In the genomic region with DNA sequence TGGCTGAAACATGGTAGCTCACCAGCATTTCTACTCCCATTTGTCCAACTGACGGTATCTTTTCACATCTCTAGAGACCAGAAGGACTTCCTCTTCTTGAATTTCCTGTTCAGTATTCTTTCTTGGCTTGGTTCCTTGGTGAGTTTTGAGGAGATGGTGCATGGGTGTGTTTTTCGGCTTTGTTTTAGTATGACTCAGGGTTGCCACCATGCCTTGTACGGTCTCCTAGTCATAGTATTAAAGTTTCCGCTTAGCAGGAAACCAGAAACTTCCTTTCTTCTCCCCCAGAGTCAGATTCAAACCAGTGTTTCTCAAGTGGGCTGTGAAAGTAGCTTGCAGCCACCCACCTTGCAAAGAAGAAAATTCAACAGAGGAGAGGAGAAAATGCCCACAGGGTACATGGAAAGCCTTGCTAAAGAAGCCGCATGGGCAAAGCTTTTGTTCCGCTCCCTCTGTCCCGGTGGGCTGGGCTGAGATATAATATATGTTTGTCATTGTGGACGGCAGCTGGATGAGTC, we compare ENCODE assay signal across 8 cellular contexts. TPM values are rescaled to one million over a fixed set of nuclear protein-coding genes. Genes with fewer than 3 reads are reported as not detected.
A peak's percentile ranks its signal among the peaks of the same experiment; 100 is the strongest.
DNase-seq lines count a peak whose midpoint lies in the region; ATAC-seq and TF ChIP-seq lines count a peak whose summit lies in the region.

No MANE protein-coding gene starts in this region.

- POLR2A ChIA-PET in SK-N-SH (lab: Yijun Ruan, JAX): no interaction called here

- H3K4me3 ChIP-seq in SK-N-SH (ENCODE audit: low read depth in 2 of 2, low read length in 1 of 2): no peak overlapping the region; a peak in 1 of 4 replicates

- DNase-seq in SK-N-SH: no peak
- DNase-seq in effector CD4-positive, alpha-beta T cell: peak; percentile 47
- peak; percentile 48 for DNase-seq in posterior vena cava (ENCODE audit: low spot score)
- DNase-seq in HUDEP-2 (lab: John Stamatoyannopoulos, UW; ENCODE audit: unreplicated experiment in 76 of 76): no peak
- DNase-seq in T1000 (lab: John Stamatoyannopoulos, UW): no peak
- DNase-seq in NCI-H1105 (lab: John Stamatoyannopoulos, UW): no peak

- TF ChIP-seq RAD21 in SK-N-SH (IDR thresholded peaks at IDR 0.05; ENCODE audit: low read length): no peak

- ATAC-seq in GM18520 (IDR thresholded peaks at IDR 0.05; ENCODE audit: unreplicated experiment): peak; percentile 93
- peak; percentile 89 for ATAC-seq in HG02870 (IDR thresholded peaks at IDR 0.05; ENCODE audit: unreplicated experiment)

- 36% methylated on average over 8 of the region's 8 CpGs for WGBS in SK-N-SH (ENCODE audit: low lambda C conversion rate)

- peak overlapping the region; percentile 66; the same call in 1 of the 2 replicates for H3K4me2 ChIP-seq in SK-N-SH

- H3F3A ChIP-seq in SK-N-SH (replicated peaks; ENCODE audit: insufficient read depth): peaks cover 18% of the 10 kb centered on the region

- no peaks in the 10 kb centered on the region for H3K36me3 ChIP-seq in SK-N-SH (replicated peaks in 1 of 2; ENCODE audit: control insufficient read depth in 1 of 2, insufficient read depth in 2 of 2, low read length in 1 of 2)

- no peak for TF ChIP-seq CTCF in SK-N-SH (IDR thresholded peaks at IDR 0.05)

- CTCF ChIA-PET in SK-N-SH (lab: Yijun Ruan, JAX): no interaction called here

- no peak for TF ChIP-seq EP300 in SK-N-SH (IDR thresholded peaks at IDR 0.05; ENCODE audit: borderline replicate concordance in 1 of 2, low read depth in 1 of 2, low read length in 1 of 2)

- H4K20me1 ChIP-seq in SK-N-SH (ENCODE audit: insufficient read depth): peaks cover 38% of the 10 kb centered on the region

- 0 out of 2 replicates have a peak overlapping the region, but pooled peaks have one; percentile 14 for H3K9ac ChIP-seq in SK-N-SH

- intact Hi-C loops in posterior vena cava (cut with DNase I): no loop called here

- H3K27me3 ChIP-seq in SK-N-SH (ENCODE audit: insufficient read depth): peaks cover 5% of the 10 kb centered on the region; the same call in 1 of the 2 replicates

- H3K9me3 ChIP-seq in SK-N-SH: no peaks in the 10 kb centered on the region

- H3K79me2 ChIP-seq in SK-N-SH (ENCODE audit: insufficient read depth): peaks cover 97% of the 10 kb centered on the region

- H2AFZ ChIP-seq in SK-N-SH (ENCODE audit: low read depth): no peak overlapping the region

- H3K27ac ChIP-seq in SK-N-SH (ENCODE audit: low read depth in 2 of 2, low read length in 1 of 2): peak overlapping the region in 1 of 2 experiments; percentile 79; a peak in 2 of 4 replicates

- no peaks in the 10 kb centered on the region for H3K9me2 ChIP-seq in SK-N-SH

- H3K4me1 ChIP-seq in SK-N-SH (ENCODE audit: control insufficient read depth in 1 of 2, insufficient read depth in 2 of 2, low read depth in 1 of 2, low read length in 1 of 2): peaks cover 0 to 15% of the 10 kb centered on the region in 2 experiments; a peak in 3 of 4 replicates

TF ChIP-seq in SK-N-SH, 30 proteins besides CTCF, POLR2A, EP300 and RAD21 (continues in another document):
- TF ChIP-seq JUND (IDR thresholded peaks at IDR 0.05) (peak; percentile 49), TAF1 (IDR thresholded peaks at IDR 0.05; ENCODE audit: borderline replicate concordance, low read depth, low read length) (no peak), YY1 (IDR thresholded peaks at IDR 0.05; ENCODE audit: low read depth) (no peak), GABPA (IDR thresholded peaks at IDR 0.05; ENCODE audit: low read depth) (no peak), TCF12 (IDR thresholded peaks at IDR 0.05) (peak; percentile 32; the same call in 1 of the 2 replicates), MEF2A (IDR thresholded peaks at IDR 0.05; ENCODE audit: borderline replicate concordance, low read depth) (no peak), RFX5 (IDR thresholded peaks at IDR 0.05; ENCODE audit: low read length) (no peak), SMC3 (IDR thresholded peaks at IDR 0.05; ENCODE audit: low read depth, low read length) (no peak), RCOR1 (IDR thresholded peaks at IDR 0.05; ENCODE audit: low read length) (no peak), FOXJ3 (CRISPR knock-in tag; IDR thresholded peaks at IDR 0.05) (no peak), EZH2phosphoT487 (IDR thresholded peaks at IDR 0.05; ENCODE audit: borderline replicate concordance, low read depth) (no peak), FOSL2 (IDR thresholded peaks at IDR 0.05; ENCODE audit: borderline replicate concordance, low read depth) (peak; percentile 40; the same call in 1 of the 2 replicates), NFIC (IDR thresholded peaks at IDR 0.05; ENCODE audit: borderline replicate concordance) (peak; percentile 62; the same call in 1 of the 2 replicates), RXRA (IDR thresholded peaks at IDR 0.05; ENCODE audit: borderline replicate concordance, low read depth) (0 out of 2 replicates have a peak, but pooled peaks have one; percentile 17), ELF1 (IDR thresholded peaks at IDR 0.05) (no peak), MXI1 (IDR thresholded peaks at IDR 0.05; ENCODE audit: low read depth, low read length) (no peak), FOXM1 (IDR thresholded peaks at IDR 0.05; ENCODE audit: low read depth) (0 out of 2 replicates have a peak, but pooled peaks have one; percentile 22), GATA2 (CRISPR knock-in tag; IDR thresholded peaks at IDR 0.05) (no peak)
- TF ChIP-seq, protein P1, sequence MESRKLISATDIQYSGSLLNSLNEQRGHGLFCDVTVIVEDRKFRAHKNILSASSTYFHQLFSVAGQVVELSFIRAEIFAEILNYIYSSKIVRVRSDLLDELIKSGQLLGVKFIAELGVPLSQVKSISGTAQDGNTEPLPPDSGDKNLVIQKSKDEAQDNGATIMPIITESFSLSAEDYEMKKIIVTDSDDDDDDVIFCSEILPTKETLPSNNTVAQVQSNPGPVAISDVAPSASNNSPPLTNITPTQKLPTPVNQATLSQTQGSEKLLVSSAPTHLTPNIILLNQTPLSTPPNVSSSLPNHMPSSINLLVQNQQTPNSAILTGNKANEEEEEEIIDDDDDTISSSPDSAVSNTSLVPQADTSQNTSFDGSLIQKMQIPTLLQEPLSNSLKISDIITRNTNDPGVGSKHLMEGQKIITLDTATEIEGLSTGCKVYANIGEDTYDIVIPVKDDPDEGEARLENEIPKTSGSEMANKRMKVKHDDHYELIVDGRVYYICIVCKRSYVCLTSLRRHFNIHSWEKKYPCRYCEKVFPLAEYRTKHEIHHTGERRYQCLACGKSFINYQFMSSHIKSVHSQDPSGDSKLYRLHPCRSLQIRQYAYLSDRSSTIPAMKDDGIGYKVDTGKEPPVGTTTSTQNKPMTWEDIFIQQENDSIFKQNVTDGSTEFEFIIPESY (IDR thresholded peaks at IDR 0.05; ENCODE audit: borderline replicate concordance, low read depth): no peak
- TF ChIP-seq, protein P2, sequence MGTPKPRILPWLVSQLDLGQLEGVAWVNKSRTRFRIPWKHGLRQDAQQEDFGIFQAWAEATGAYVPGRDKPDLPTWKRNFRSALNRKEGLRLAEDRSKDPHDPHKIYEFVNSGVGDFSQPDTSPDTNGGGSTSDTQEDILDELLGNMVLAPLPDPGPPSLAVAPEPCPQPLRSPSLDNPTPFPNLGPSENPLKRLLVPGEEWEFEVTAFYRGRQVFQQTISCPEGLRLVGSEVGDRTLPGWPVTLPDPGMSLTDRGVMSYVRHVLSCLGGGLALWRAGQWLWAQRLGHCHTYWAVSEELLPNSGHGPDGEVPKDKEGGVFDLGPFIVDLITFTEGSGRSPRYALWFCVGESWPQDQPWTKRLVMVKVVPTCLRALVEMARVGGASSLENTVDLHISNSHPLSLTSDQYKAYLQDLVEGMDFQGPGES (IDR thresholded peaks at IDR 0.05; ENCODE audit: low read depth, low read length): no peak
- TF ChIP-seq, protein P3, sequence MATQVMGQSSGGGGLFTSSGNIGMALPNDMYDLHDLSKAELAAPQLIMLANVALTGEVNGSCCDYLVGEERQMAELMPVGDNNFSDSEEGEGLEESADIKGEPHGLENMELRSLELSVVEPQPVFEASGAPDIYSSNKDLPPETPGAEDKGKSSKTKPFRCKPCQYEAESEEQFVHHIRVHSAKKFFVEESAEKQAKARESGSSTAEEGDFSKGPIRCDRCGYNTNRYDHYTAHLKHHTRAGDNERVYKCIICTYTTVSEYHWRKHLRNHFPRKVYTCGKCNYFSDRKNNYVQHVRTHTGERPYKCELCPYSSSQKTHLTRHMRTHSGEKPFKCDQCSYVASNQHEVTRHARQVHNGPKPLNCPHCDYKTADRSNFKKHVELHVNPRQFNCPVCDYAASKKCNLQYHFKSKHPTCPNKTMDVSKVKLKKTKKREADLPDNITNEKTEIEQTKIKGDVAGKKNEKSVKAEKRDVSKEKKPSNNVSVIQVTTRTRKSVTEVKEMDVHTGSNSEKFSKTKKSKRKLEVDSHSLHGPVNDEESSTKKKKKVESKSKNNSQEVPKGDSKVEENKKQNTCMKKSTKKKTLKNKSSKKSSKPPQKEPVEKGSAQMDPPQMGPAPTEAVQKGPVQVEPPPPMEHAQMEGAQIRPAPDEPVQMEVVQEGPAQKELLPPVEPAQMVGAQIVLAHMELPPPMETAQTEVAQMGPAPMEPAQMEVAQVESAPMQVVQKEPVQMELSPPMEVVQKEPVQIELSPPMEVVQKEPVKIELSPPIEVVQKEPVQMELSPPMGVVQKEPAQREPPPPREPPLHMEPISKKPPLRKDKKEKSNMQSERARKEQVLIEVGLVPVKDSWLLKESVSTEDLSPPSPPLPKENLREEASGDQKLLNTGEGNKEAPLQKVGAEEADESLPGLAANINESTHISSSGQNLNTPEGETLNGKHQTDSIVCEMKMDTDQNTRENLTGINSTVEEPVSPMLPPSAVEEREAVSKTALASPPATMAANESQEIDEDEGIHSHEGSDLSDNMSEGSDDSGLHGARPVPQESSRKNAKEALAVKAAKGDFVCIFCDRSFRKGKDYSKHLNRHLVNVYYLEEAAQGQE (IDR thresholded peaks at IDR 0.05; ENCODE audit: low read depth, low read length): no peak
- TF ChIP-seq, protein P4, sequence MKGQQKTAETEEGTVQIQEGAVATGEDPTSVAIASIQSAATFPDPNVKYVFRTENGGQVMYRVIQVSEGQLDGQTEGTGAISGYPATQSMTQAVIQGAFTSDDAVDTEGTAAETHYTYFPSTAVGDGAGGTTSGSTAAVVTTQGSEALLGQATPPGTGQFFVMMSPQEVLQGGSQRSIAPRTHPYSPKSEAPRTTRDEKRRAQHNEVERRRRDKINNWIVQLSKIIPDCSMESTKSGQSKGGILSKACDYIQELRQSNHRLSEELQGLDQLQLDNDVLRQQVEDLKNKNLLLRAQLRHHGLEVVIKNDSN (IDR thresholded peaks at IDR 0.05; ENCODE audit: borderline replicate concordance, low read depth): no peak

RNA-seq across cellular contexts. Expression of a gene that starts 5.7 kb away (rescaled TPM):
- polyA plus RNA-seq in SK-N-SH (2012; rRNA removed): 149 and 346 TPM in 2 replicates
- polyA plus RNA-seq in SK-N-SH (2012; cell fraction: cytosol; rRNA removed): 202 and 224 TPM in 2 replicates
- 119 and 169 TPM in 2 replicates for polyA plus RNA-seq in SK-N-SH (2012; cell fraction: nucleus; rRNA removed)
- total RNA-seq in posterior vena cava: 100 to 1,000 TPM; 298 to 369 TPM

RNA-seq across cellular contexts. Expression of a gene that starts 55.1 kb away (rescaled TPM):
- polyA plus RNA-seq in SK-N-SH (2012; rRNA removed): 0.42 and 0.76 TPM in 2 replicates
- 0.42 and 0.60 TPM in 2 replicates for polyA plus RNA-seq in SK-N-SH (2012; cell fraction: cytosol; rRNA removed)
- polyA plus RNA-seq in SK-N-SH (2012; cell fraction: nucleus; rRNA removed): 0.45 and 0.50 TPM in 2 replicates
- 1 to 10 TPM; 5.4 to 7.9 TPM for total RNA-seq in posterior vena cava

Comparison
In these comparisons a context has a peak if more than half of its experiments do, and no peak if none do; other contexts are left out.
1. DNase-seq: peak in effector CD4-positive, alpha-beta T cell (single experiment) and posterior vena cava (single experiment); none in SK-N-SH (single experiment), HUDEP-2 (0 of 76), T1000 (single experiment) and NCI-H1105 (single experiment).